ENCODE assay signal across 1 cellular context in the genomic region with DNA sequence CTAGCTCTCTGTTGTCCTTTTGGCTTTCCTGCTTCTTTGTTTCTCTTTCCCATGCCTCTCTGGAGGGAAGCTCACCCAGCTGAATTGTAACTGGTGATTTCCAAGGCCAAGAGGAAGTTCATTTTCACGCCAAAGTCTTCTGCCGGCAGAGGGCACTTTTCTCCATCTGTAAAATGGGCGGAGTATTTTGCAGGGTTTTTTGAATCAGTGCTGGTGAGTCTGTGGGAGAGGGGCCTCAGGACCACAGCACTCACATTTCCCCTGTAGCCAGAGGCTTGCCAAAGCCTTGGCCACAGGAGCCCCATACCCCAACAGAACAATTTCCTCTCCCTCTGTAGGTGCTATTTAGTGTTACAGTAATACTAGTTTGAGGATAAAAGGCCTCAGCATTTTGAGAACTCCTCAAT.
TF ChIP-seq lines count a peak whose summit lies in the region.

No MANE protein-coding gene starts in this region.

TF ChIP-seq in K562, 482 proteins besides CTCF, POLR2A, EP300 and RAD21:
- peak; percentile 41 for TF ChIP-seq E2F8 (IDR thresholded peaks at IDR 0.05; ENCODE audit: low read depth, partially characterized antibody)
- TF ChIP-seq ETV1 (tag; conservative IDR thresholded peaks at IDR 0.05; ENCODE audit: low read depth), result peak; percentile 36; the same call in 1 of the 2 replicates
- 0 out of 2 replicates have a peak, but pooled peaks have one; percentile 11 for TF ChIP-seq ESRRA (IDR thresholded peaks at IDR 0.05; ENCODE audit: borderline replicate concordance, low read depth)
- TF ChIP-seq NCOA4 (IDR thresholded peaks at IDR 0.05; ENCODE audit: partially characterized antibody), result no peak
- TF ChIP-seq TFAM (CRISPR knock-in tag; conservative IDR thresholded peaks at IDR 0.05), result no peak
- peak; percentile 74 for TF ChIP-seq RBM25 (IDR thresholded peaks at IDR 0.05; ENCODE audit: low read depth, low read length, severe bottlenecking)
- TF ChIP-seq KDM1A (IDR thresholded peaks at IDR 0.05), result peak in 1 of 2 experiments; percentile 75; a peak in 3 of 4 replicates
- TF ChIP-seq XRCC5 (IDR thresholded peaks at IDR 0.05; ENCODE audit: low read depth, low read length), result 0 out of 2 replicates have a peak, but pooled peaks have one; percentile 42
- no peak for TF ChIP-seq RFX1 (IDR thresholded peaks at IDR 0.05)
- TF ChIP-seq SMC3 (conservative IDR thresholded peaks at IDR 0.05; ENCODE audit: insufficient read depth, low read depth, low read length), result 0 out of 2 replicates have a peak, but pooled peaks have one; percentile 22
- TF ChIP-seq BCOR (IDR thresholded peaks at IDR 0.05), result peak; percentile 76; the same call in 1 of the 2 replicates
- TF ChIP-seq, protein P1, sequence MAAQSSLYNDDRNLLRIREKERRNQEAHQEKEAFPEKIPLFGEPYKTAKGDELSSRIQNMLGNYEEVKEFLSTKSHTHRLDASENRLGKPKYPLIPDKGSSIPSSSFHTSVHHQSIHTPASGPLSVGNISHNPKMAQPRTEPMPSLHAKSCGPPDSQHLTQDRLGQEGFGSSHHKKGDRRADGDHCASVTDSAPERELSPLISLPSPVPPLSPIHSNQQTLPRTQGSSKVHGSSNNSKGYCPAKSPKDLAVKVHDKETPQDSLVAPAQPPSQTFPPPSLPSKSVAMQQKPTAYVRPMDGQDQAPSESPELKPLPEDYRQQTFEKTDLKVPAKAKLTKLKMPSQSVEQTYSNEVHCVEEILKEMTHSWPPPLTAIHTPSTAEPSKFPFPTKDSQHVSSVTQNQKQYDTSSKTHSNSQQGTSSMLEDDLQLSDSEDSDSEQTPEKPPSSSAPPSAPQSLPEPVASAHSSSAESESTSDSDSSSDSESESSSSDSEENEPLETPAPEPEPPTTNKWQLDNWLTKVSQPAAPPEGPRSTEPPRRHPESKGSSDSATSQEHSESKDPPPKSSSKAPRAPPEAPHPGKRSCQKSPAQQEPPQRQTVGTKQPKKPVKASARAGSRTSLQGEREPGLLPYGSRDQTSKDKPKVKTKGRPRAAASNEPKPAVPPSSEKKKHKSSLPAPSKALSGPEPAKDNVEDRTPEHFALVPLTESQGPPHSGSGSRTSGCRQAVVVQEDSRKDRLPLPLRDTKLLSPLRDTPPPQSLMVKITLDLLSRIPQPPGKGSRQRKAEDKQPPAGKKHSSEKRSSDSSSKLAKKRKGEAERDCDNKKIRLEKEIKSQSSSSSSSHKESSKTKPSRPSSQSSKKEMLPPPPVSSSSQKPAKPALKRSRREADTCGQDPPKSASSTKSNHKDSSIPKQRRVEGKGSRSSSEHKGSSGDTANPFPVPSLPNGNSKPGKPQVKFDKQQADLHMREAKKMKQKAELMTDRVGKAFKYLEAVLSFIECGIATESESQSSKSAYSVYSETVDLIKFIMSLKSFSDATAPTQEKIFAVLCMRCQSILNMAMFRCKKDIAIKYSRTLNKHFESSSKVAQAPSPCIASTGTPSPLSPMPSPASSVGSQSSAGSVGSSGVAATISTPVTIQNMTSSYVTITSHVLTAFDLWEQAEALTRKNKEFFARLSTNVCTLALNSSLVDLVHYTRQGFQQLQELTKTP (IDR thresholded peaks at IDR 0.05; ENCODE audit: low read depth in 1 of 2, partially characterized antibody in 2 of 2), result peak in 1 of 2 experiments; percentile 27
- TF ChIP-seq HDAC2 (IDR thresholded peaks at IDR 0.05), result peak; percentile 52; the same call in 1 of the 2 replicates
- peak; percentile 60; the same call in 1 of the 2 replicates for TF ChIP-seq ADNP (tag; IDR thresholded peaks at IDR 0.05)
- TF ChIP-seq RCOR1 (IDR thresholded peaks at IDR 0.05; ENCODE audit: borderline replicate concordance in 1 of 2, low read depth in 2 of 2, low read length in 2 of 2), result peak in 1 of 2 experiments; percentile 70; a peak in 2 of 4 replicates
- no peak for TF ChIP-seq MBD2 (IDR thresholded peaks at IDR 0.05; ENCODE audit: borderline replicate concordance, low read depth)
- no peak for TF ChIP-seq ARID3A (IDR thresholded peaks at IDR 0.05; ENCODE audit: borderline replicate concordance, low read depth, low read length)
- peak; percentile 13; the same call in 1 of the 2 replicates for TF ChIP-seq ZNF121 (CRISPR knock-in tag; conservative IDR thresholded peaks at IDR 0.05)
- TF ChIP-seq PTBP1 (IDR thresholded peaks at IDR 0.05; ENCODE audit: low read depth, low read length), result 0 out of 2 replicates have a peak, but pooled peaks have one; percentile 47
- 0 out of 2 replicates have a peak, but pooled peaks have one; percentile 27 for TF ChIP-seq SPI1 (IDR thresholded peaks at IDR 0.05; ENCODE audit: borderline replicate concordance, low read depth, low read length)
- TF ChIP-seq, protein P2, sequence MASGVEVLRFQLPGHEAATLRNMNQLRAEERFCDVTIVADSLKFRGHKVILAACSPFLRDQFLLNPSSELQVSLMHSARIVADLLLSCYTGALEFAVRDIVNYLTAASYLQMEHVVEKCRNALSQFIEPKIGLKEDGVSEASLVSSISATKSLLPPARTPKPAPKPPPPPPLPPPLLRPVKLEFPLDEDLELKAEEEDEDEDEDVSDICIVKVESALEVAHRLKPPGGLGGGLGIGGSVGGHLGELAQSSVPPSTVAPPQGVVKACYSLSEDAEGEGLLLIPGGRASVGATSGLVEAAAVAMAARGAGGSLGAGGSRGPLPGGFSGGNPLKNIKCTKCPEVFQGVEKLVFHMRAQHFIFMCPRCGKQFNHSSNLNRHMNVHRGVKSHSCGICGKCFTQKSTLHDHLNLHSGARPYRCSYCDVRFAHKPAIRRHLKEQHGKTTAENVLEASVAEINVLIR (CRISPR knock-in tag; IDR thresholded peaks at IDR 0.05), result no peak
- TF ChIP-seq, protein P3, sequence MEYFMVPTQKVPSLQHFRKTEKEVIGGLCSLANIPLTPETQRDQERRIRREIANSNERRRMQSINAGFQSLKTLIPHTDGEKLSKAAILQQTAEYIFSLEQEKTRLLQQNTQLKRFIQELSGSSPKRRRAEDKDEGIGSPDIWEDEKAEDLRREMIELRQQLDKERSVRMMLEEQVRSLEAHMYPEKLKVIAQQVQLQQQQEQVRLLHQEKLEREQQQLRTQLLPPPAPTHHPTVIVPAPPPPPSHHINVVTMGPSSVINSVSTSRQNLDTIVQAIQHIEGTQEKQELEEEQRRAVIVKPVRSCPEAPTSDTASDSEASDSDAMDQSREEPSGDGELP (CRISPR knock-in tag; IDR thresholded peaks at IDR 0.05; ENCODE audit: borderline replicate concordance), result 0 out of 2 replicates have a peak, but pooled peaks have one; percentile 16
- peak; percentile 53 for TF ChIP-seq CTCFL (IDR thresholded peaks at IDR 0.05; ENCODE audit: borderline replicate concordance, insufficient read depth, low read depth, low read length, poor library complexity, severe bottlenecking)
